Comparison of ENCODE assay signal across 8 cellular contexts in genomic region chr1:9652379-9653194, GRCh38. TPM values are rescaled to one million over a fixed set of nuclear protein-coding genes. Genes with fewer than 3 reads are reported as not detected.
DNase-seq lines count a peak whose midpoint lies in the region; ATAC-seq and TF ChIP-seq lines count a peak whose summit lies in the region.

No MANE protein-coding gene starts in this region.

- peaks cover 0 to 47% (median 10%) of the 10 kb centered on the region in 12 donors for H3K4me1 ChIP-seq in heart left ventricle

- no peaks in the 10 kb centered on the region for H3K9me3 ChIP-seq in heart left ventricle

- H3K27ac ChIP-seq in heart left ventricle = peak overlapping the region in 6 of 12 donors; percentile 23 to 96 (median 53)
- peak overlapping the region in 19 of 21 experiments; percentile 29 to 97 (median 85) for H3K27ac ChIP-seq in skin epidermis

- peak in 2 of 4 donors; percentile 29 to 40 for ATAC-seq in heart left ventricle
- no peak for ATAC-seq in GM21723 (IDR thresholded peaks at IDR 0.05; ENCODE audit: unreplicated experiment)

- peak; percentile 20 for TF ChIP-seq CTCF in GM12873 (IDR thresholded peaks at IDR 0.05; ENCODE audit: insufficient read depth, low read depth, low read length, missing control alignments)
- no peak for TF ChIP-seq CTCF in heart left ventricle (IDR thresholded peaks at IDR 0.05)

- H3K27me3 ChIP-seq in heart left ventricle = peaks cover 9 to 40% (median 30%) of the 10 kb centered on the region in 9 donors

- H3K4me3 ChIP-seq in heart left ventricle (peak overlapping the region; percentile 29 to 76 (median 53)), skin epidermis (peak overlapping the region; percentile 45 to 72 (median 64))

- intact Hi-C loops in heart left ventricle (cut with DNase I) = no loop called here

- WGBS in heart left ventricle, 4 donors = 7 to 15% (median 10%) methylated on average over 47 to 55 of the region's 55 CpGs

- H3K36me3 ChIP-seq in heart left ventricle = no peaks in the 10 kb centered on the region

- DNase-seq in NAMALWA (ENCODE audit: low spot score) (peak; percentile 87), activated T-helper 1 cell treated with Interleukin-2 at 50 U/mL for 16 hours (ENCODE audit: low read depth) (peak; percentile 67), heart left ventricle (peak in 3 of 5 donors; percentile 30 to 81 (median 33)), foreskin melanocyte (no peak), DMS53 treated with DMSO at 0.1 percent for 48 hours (lab: John Stamatoyannopoulos, UW; ENCODE audit: unreplicated experiment) (no peak)

- TF ChIP-seq POLR2A in heart left ventricle (IDR thresholded peaks at IDR 0.05) = no peak

RNA-seq across cellular contexts. Expression of gene PIK3CD, which starts 1.1 kb away (rescaled TPM):
- 10 to 100 TPM in 3 of 9 donors, 1 to 10 TPM in 6; 2.3 to 18.8 (median 4.4) TPM for total RNA-seq in heart left ventricle
- 1 to 10 TPM; 1.9 to 2.0 TPM for polyA plus RNA-seq in heart left ventricle

Comparison
In these comparisons a context has a peak if more than half of its experiments do, and no peak if none do; other contexts are left out.
1. DNase-seq: peak in NAMALWA (single experiment), activated T-helper 1 cell treated with Interleukin-2 at 50 U/mL for 16 hours (single experiment) and heart left ventricle (3 of 5); none in foreskin melanocyte (single experiment) and DMS53 treated with DMSO at 0.1 percent for 48 hours (single experiment).